ENCODE assay signal across 23 cellular contexts in the genomic region with DNA sequence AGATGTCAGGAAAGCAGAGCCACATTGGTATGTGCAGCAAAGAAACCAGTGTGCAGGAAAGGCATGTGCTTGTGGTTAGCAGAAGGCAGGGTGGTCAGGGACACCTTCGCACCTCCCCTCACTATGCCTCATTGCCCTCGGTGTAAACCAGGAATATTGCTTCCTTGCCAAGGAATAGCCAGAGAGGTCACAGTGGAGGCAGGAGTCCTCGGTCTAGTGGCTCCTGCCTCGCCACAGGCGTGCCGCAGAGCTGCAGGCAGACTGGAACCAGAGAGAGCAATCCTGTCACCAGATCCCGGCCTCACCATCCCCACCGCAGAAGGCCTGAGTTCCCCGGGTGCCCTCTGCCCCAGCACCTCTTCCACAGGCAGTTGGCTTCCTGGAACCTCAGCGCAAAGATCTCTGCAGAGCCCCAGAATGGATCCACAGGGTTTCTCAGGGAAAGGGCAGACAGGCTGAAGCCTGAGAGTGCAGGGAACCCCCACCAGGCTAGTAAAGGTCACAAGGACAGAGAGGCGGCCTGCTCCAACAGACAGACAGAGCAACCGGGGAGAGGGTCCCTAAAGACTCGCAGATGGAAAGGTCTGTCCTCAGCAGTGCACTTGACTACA. TPM values are rescaled to one million over a fixed set of nuclear protein-coding genes. Genes with fewer than 3 reads are reported as not detected.
A peak's percentile ranks its signal among the peaks of the same experiment; 100 is the strongest.
DNase-seq lines count a peak whose midpoint lies in the region; TF ChIP-seq lines count a peak whose summit lies in the region.
"Had no signal": no experiment of that assay in that cellular context is flagged by ENCODE, and none has a peak within 500 bp of the region (broad histone marks: within the 10 kb centered on the region; RNA-seq: fewer than 3 reads in every experiment).

No MANE protein-coding gene starts in this region.

- H3K4me3 ChIP-seq in NT2/D1 (ENCODE audit: insufficient read length, low read depth) (no peak overlapping the region), neural progenitor cell (no peak overlapping the region)
- H3K4me3 ChIP-seq: testis had no signal

- H3K9me3 ChIP-seq in NT2/D1 (ENCODE audit: insufficient read depth, low read length), result no peaks in the 10 kb centered on the region
- H3K9me3 ChIP-seq in neural progenitor cell (ENCODE audit: low read depth), result no peaks in the 10 kb centered on the region
- H3K9me3 ChIP-seq: testis had no signal

- H3K9me3 Mint-ChIP-seq in neural progenitor cell, result no peaks in the 10 kb centered on the region
- H3K9me3 Mint-ChIP-seq: natural killer cell treated with Interleukin-12 subunit alpha and Interleukin-12 subunit beta and Interleukin-15 and Interleukin-18, amount 100 ng/mL, for 72 hours had no signal

- H3K27me3 Mint-ChIP-seq in neural progenitor cell (ENCODE audit: insufficient read depth, low read depth), result peaks cover 8% of the 10 kb centered on the region
- H3K27me3 Mint-ChIP-seq: natural killer cell treated with Interleukin-12 subunit alpha and Interleukin-12 subunit beta and Interleukin-15 and Interleukin-18, amount 100 ng/mL, for 72 hours had no signal

- no peaks in the 10 kb centered on the region for H4K20me1 ChIP-seq in neural progenitor cell (ENCODE audit: low read depth)

- H3K27ac ChIP-seq in neural progenitor cell, result no peak overlapping the region
- H3K27ac ChIP-seq: testis had no signal

- H3K4me1 Mint-ChIP-seq in neural progenitor cell, result peaks cover 57% of the 10 kb centered on the region

- H3K79me2 ChIP-seq in neural progenitor cell (ENCODE audit: low read depth), result no peaks in the 10 kb centered on the region

- no peak overlapping the region for H3K4me2 ChIP-seq in neural progenitor cell

- H3K9ac ChIP-seq in NT2/D1 (ENCODE audit: insufficient read length, low read depth) (peak overlapping the region; percentile 36), neural progenitor cell (no peak overlapping the region)

- H3K36me3 ChIP-seq in NT2/D1 (ENCODE audit: insufficient read depth, insufficient read length, low read length) (no peaks in the 10 kb centered on the region), neural progenitor cell (no peaks in the 10 kb centered on the region)

- H3F3A ChIP-seq in neural progenitor cell (ENCODE audit: low read depth), result no peaks in the 10 kb centered on the region

- H3K27ac Mint-ChIP-seq in neural progenitor cell, result peak overlapping the region; percentile 47

- TF ChIP-seq CTCF in neural progenitor cell (IDR thresholded peaks at IDR 0.05), result no peak

- in situ Hi-C loops in Caki2 (cut with HindIII; ENCODE audit: low pct_unique_long_range_greater_than_20kb, low sequenced_read_pairs), result no loop called here

- H3K4me1 ChIP-seq in NT2/D1 (ENCODE audit: insufficient read depth, insufficient read length) (peaks cover 13% of the 10 kb centered on the region), neural progenitor cell (peaks cover 6% of the 10 kb centered on the region)

- no peak overlapping the region for H2AFZ ChIP-seq in neural progenitor cell (replicated peaks)

- H3K4me3 Mint-ChIP-seq in neural progenitor cell, result no peak overlapping the region
- H3K4me3 Mint-ChIP-seq: natural killer cell treated with Interleukin-12 subunit alpha and Interleukin-12 subunit beta and Interleukin-15 and Interleukin-18, amount 100 ng/mL, for 72 hours had no signal

- DNase-seq in Caki2 (ENCODE audit: low read depth), result peak; percentile 95
- no peak for DNase-seq in NT2/D1 (ENCODE audit: low read depth, low spot score)
- DNase-seq in glomerular visceral epithelial cell (ENCODE audit: extremely low spot score), result peak; percentile 91
- no peak for DNase-seq in neural progenitor cell (ENCODE audit: low spot score)
- no peak for DNase-seq in ecto neural progenitor cell (ENCODE audit: low spot score)
- no peak for DNase-seq in SKM-1 (lab: John Stamatoyannopoulos, UW; ENCODE audit: unreplicated experiment)
- DNase-seq in amniotic stem cell (lab: John Stamatoyannopoulos, UW), result no peak
- DNase-seq in activated CD4-positive, alpha-beta T cell treated with anti-CD3 and anti-CD28 coated beads for 1 hour, result no peak
- DNase-seq: activated CD4-positive, alpha-beta T cell treated with anti-CD3 and anti-CD28 coated beads, Interleukin-2, amount 50 U/mL, for 1 hour; activated CD8-positive, alpha-beta memory T cell treated with anti-CD3 and anti-CD28 coated beads, Interleukin-2, amount 50 U/mL, for 48 hours; aorta; DND-41; hypothalamus; kidney; NCI-H1105 treated with DMSO at 0.1 percent for 48 hours; NCI-H2107; NCI-H526 treated with DMSO at 0.1 percent for 48 hours; OCI-M1; SHP77 treated with DMSO at 0.1 percent for 48 hours; testis had no signal

- peaks cover 4% of the 10 kb centered on the region for H3K27me3 ChIP-seq in NT2/D1 (ENCODE audit: insufficient read depth, insufficient read length)
- H3K27me3 ChIP-seq in neural progenitor cell, result no peaks in the 10 kb centered on the region
- H3K27me3 ChIP-seq: testis had no signal

- no peaks in the 10 kb centered on the region for H3K36me3 Mint-ChIP-seq in neural progenitor cell
- H3K36me3 Mint-ChIP-seq: natural killer cell treated with Interleukin-12 subunit alpha and Interleukin-12 subunit beta and Interleukin-15 and Interleukin-18, amount 100 ng/mL, for 72 hours had no signal

RNA-seq across cellular contexts. Expression of a gene that starts 21.6 kb away (rescaled TPM):
- not detected in 2 replicates for total RNA-seq in Caki2 (2014; rRNA removed; shearing (Covaris generic); ENCODE audit: low replicate concordance)
- not detected in 2 replicates for total RNA-seq in neural progenitor cell (ENCODE audit: low replicate concordance)
- total RNA-seq: aorta; kidney; natural killer cell treated with Interleukin-12 subunit alpha and Interleukin-12 subunit beta and Interleukin-15 and Interleukin-18, amount 100 ng/mL, for 72 hours; pulmonary artery endothelial cell; T-helper 1 cell treated with Interleukin-12 subunit alpha and Interleukin-12 subunit beta and Interleukin-4 antibody, amounts not matched to agents 30 ng/mL and 1 ng/mL, for 36 hours had no signal

Comparison
In these comparisons a context has a peak if more than half of its experiments do, and no peak if none do; other contexts are left out.
1. DNase-seq: peak in Caki2 (single experiment) and glomerular visceral epithelial cell (single experiment); none in NT2/D1 (single experiment), neural progenitor cell (single experiment), ecto neural progenitor cell (single experiment), SKM-1 (single experiment), amniotic stem cell (single experiment) and activated CD4-positive, alpha-beta T cell treated with anti-CD3 and anti-CD28 coated beads for 1 hour (single experiment).